Comparison of ENCODE assay signal across 12 cellular contexts in the genomic region with DNA sequence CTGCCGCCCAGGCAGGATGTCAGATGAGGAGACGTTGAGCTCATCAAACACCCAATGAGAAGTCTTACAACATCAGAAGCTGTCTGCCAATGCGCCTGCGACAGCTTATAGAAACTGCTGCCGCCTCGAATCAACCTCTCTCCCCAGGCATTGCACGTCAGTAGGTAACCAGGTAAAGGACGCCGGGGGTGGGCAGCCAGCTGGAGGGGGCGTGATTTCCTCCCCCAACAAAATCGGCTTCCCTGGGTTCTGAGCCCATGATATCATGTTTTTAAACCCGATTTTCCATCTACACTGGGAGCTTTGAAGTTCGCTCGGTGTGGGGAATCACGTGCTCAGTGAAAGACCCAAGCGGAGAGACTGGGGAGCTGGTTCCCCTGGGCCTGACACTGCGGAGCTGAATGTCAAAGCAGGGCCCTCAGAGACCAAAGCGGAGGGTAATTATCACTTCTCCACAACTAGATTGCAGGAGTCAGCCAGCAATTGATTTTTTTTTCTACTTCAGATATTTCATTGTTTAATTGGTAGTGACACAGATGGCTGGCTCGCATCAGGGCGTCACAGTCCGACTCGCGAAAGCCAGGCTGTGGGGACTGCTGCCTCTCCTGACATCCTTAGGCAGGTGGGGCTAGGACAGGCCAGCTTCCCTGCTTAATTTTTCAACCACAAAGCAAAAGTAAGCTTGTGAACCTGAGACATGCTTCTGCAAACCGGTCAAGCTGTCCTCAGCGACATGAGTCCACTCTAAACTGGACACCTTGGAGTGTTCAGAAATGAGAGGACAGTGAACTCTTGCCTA. TPM values are rescaled to one million over a fixed set of nuclear protein-coding genes. Genes with fewer than 3 reads are reported as not detected.
DNase-seq lines count a peak whose midpoint lies in the region; ATAC-seq and TF ChIP-seq lines count a peak whose summit lies in the region.
"Had no signal": no experiment of that assay in that cellular context is flagged by ENCODE, and none has a peak within 500 bp of the region (broad histone marks: within the 10 kb centered on the region; RNA-seq: fewer than 3 reads in every experiment).

No MANE protein-coding gene starts in this region.

- no peak overlapping the region for H3K4me3 ChIP-seq in GM23338

- no peak overlapping the region for H3K27ac ChIP-seq in GM23338 (ENCODE audit: low read depth)

- peaks cover 50% of the 10 kb centered on the region for H3K79me2 ChIP-seq in GM23338 (replicated peaks; ENCODE audit: insufficient read depth)

- H3K4me1 Mint-ChIP-seq in GM23338: peaks cover 51% of the 10 kb centered on the region
- peaks cover 6 to 24% (median 19%) of the 10 kb centered on the region in 4 donors for H3K4me1 Mint-ChIP-seq in naive thymus-derived CD8-positive, alpha-beta T cell

- H3K27me3 ChIP-seq in GM23338 (ENCODE audit: insufficient read depth): no peaks in the 10 kb centered on the region

- H3K27me3 Mint-ChIP-seq in GM23338 (ENCODE audit: insufficient read depth, low read depth, poor library complexity): peaks cover 11% of the 10 kb centered on the region
- peaks cover 0 to 20% (median 4%) of the 10 kb centered on the region in 5 donors for H3K27me3 Mint-ChIP-seq in naive thymus-derived CD8-positive, alpha-beta T cell

- H4K20me1 ChIP-seq in GM23338 (replicated peaks; ENCODE audit: insufficient read depth): peaks cover 34% of the 10 kb centered on the region

- ATAC-seq in GM23338 (peak; percentile 12), GM21825 (IDR thresholded peaks at IDR 0.05; ENCODE audit: unreplicated experiment) (no peak)
- peak; percentile 94 to 96 for ATAC-seq in naive thymus-derived CD8-positive, alpha-beta T cell

- H3K4me2 ChIP-seq in GM23338: peak overlapping the region; percentile 57

- H3K4me3 Mint-ChIP-seq in GM23338: peak overlapping the region; percentile 58; the same call in 2 of the 3 replicates
- H3K4me3 Mint-ChIP-seq in naive thymus-derived CD8-positive, alpha-beta T cell: peak overlapping the region; percentile 65 to 86 (median 78)

- H3K4me1 ChIP-seq in GM23338 (ENCODE audit: insufficient read depth): peaks cover 27% of the 10 kb centered on the region

- no peak for TF ChIP-seq CTCF in GM23338 (conservative IDR thresholded peaks at IDR 0.05; ENCODE audit: low read depth in 2 of 2)

- H3K27ac Mint-ChIP-seq in GM23338: no peak overlapping the region
- peak overlapping the region; percentile 19 to 95 (median 85) for H3K27ac Mint-ChIP-seq in naive thymus-derived CD8-positive, alpha-beta T cell

- no peaks in the 10 kb centered on the region for H3K9me2 ChIP-seq in GM23338 (ENCODE audit: insufficient read depth)

- H3K36me3 ChIP-seq in GM23338 (ENCODE audit: insufficient read depth): no peaks in the 10 kb centered on the region

- DNase-seq in GM23338 (ENCODE audit: low spot score) (no peak), NCI-H2171 treated with DMSO at 0.1 percent for 48 hours (lab: John Stamatoyannopoulos, UW) (peak; percentile 96), LoVo (ENCODE audit: low spot score) (no peak), germinal center (ENCODE audit: low spot score) (no peak), NOMO-1 treated with DMSO at 0.1 percent for 48 hours (lab: John Stamatoyannopoulos, UW; ENCODE audit: unreplicated experiment) (no peak)
- peak; percentile 46 for DNase-seq in activated naive CD4-positive, alpha-beta T cell treated with anti-CD3 and anti-CD28 coated beads, Interleukin-2, amount 50 U/mL, for 16 hours
- peak in 9 of 10 donors; percentile 38 to 78 (median 62) for DNase-seq in naive thymus-derived CD8-positive, alpha-beta T cell
- DNase-seq: right cardiac atrium had no signal

- POLR2A ChIA-PET in naive thymus-derived CD8-positive, alpha-beta T cell (lab: Charles Lee): interaction anchor here (0.5 to 2.1 kb wide), 11 partner anchors 10 to 490 kb away, joined by 3 to 8 read pairs (median 4); no protein-coding TSS in a partner anchor

- H3K36me3 Mint-ChIP-seq in GM23338 (ENCODE audit: low read depth): peaks cover 11% of the 10 kb centered on the region
- H3K36me3 Mint-ChIP-seq in naive thymus-derived CD8-positive, alpha-beta T cell: no peaks in the 10 kb centered on the region

- no peak overlapping the region for H2AFZ ChIP-seq in GM23338

- 0 out of 2 replicates have a peak, but pooled peaks cover 6% of the 10 kb centered on the region for H3F3A ChIP-seq in GM23338 (replicated peaks; ENCODE audit: low read depth)

- H3K9me3 Mint-ChIP-seq in GM23338: no peaks in the 10 kb centered on the region
- H3K9me3 Mint-ChIP-seq in naive thymus-derived CD8-positive, alpha-beta T cell: no peaks in the 10 kb centered on the region

TF ChIP-seq in GM23338, 12 proteins besides CTCF, POLR2A, EP300 and RAD21 (continues in another document):
- no peak for TF ChIP-seq NANOG (IDR thresholded peaks at IDR 0.05; ENCODE audit: borderline replicate concordance)
- TF ChIP-seq, protein P1, sequence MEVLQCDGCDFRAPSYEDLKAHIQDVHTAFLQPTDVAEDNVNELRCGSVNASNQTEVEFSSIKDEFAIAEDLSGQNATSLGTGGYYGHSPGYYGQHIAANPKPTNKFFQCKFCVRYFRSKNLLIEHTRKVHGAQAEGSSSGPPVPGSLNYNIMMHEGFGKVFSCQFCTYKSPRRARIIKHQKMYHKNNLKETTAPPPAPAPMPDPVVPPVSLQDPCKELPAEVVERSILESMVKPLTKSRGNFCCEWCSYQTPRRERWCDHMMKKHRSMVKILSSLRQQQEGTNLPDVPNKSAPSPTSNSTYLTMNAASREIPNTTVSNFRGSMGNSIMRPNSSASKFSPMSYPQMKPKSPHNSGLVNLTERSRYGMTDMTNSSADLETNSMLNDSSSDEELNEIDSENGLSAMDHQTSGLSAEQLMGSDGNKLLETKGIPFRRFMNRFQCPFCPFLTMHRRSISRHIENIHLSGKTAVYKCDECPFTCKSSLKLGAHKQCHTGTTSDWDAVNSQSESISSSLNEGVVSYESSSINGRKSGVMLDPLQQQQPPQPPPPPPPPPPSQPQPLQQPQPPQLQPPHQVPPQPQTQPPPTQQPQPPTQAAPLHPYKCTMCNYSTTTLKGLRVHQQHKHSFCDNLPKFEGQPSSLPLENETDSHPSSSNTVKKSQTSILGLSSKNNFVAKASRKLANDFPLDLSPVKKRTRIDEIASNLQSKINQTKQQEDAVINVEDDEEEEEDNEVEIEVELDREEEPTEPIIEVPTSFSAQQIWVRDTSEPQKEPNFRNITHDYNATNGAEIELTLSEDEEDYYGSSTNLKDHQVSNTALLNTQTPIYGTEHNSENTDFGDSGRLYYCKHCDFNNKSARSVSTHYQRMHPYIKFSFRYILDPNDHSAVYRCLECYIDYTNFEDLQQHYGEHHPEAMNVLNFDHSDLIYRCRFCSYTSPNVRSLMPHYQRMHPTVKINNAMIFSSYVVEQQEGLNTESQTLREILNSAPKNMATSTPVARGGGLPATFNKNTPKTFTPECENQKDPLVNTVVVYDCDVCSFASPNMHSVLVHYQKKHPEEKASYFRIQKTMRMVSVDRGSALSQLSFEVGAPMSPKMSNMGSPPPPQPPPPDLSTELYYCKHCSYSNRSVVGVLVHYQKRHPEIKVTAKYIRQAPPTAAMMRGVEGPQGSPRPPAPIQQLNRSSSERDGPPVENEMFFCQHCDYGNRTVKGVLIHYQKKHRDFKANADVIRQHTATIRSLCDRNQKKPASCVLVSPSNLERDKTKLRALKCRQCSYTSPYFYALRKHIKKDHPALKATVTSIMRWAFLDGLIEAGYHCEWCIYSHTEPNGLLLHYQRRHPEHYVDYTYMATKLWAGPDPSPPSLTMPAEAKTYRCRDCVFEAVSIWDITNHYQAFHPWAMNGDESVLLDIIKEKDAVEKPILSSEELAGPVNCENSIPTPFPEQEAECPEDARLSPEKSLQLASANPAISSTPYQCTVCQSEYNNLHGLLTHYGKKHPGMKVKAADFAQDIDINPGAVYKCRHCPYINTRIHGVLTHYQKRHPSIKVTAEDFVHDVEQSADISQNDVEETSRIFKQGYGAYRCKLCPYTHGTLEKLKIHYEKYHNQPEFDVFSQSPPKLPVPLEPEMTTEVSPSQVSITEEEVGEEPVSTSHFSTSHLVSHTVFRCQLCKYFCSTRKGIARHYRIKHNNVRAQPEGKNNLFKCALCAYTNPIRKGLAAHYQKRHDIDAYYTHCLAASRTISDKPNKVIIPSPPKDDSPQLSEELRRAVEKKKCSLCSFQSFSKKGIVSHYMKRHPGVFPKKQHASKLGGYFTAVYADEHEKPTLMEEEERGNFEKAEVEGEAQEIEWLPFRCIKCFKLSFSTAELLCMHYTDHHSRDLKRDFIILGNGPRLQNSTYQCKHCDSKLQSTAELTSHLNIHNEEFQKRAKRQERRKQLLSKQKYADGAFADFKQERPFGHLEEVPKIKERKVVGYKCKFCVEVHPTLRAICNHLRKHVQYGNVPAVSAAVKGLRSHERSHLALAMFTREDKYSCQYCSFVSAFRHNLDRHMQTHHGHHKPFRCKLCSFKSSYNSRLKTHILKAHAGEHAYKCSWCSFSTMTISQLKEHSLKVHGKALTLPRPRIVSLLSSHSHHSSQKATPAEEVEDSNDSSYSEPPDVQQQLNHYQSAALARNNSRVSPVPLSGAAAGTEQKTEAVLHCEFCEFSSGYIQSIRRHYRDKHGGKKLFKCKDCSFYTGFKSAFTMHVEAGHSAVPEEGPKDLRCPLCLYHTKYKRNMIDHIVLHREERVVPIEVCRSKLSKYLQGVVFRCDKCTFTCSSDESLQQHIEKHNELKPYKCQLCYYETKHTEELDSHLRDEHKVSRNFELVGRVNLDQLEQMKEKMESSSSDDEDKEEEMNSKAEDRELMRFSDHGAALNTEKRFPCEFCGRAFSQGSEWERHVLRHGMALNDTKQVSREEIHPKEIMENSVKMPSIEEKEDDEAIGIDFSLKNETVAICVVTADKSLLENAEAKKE (CRISPR knock-in tag; IDR thresholded peaks at IDR 0.05): no peak
- no peak for TF ChIP-seq JUNB (IDR thresholded peaks at IDR 0.05; ENCODE audit: unreplicated experiment)
- no peak for TF ChIP-seq ZNF114 (CRISPR knock-in tag; IDR thresholded peaks at IDR 0.05)
- no peak for TF ChIP-seq STAT1 (IDR thresholded peaks at IDR 0.05; ENCODE audit: unreplicated experiment)
- no peak for TF ChIP-seq CREB1 (CRISPR knock-in tag; IDR thresholded peaks at IDR 0.05; ENCODE audit: low read depth)
- no peak for TF ChIP-seq EZH2phosphoT487 (IDR thresholded peaks at IDR 0.05; ENCODE audit: unreplicated experiment)

RNA-seq across cellular contexts. Expression of gene FAM83F, which starts 15.4 kb away (rescaled TPM):
- total RNA-seq in GM23338 (2014; rRNA removed; shearing (Covaris generic)): 13.5 and 15.9 TPM in 2 replicates
- polyA plus RNA-seq in GM23338 (2016; fragmentation: Nextera tagmentation; extraction: Ambion mirVana): 3.5 and 3.7 TPM in 2 replicates
- 1 to 10 TPM in 1 of 2 experiments, under 1 TPM in 1; 0.41 to 1.2 TPM for total RNA-seq in naive thymus-derived CD8-positive, alpha-beta T cell
- polyA plus RNA-seq in naive thymus-derived CD8-positive, alpha-beta T cell: under 1 TPM in 2 of 3 donors, not detected in 1; 0.01 to 0.02 TPM
- total RNA-seq: SK-MEL-5 had no signal

RNA-seq across cellular contexts. Expression of gene TMA7B, which starts 50.0 kb away (rescaled TPM):
- not detected in 2 replicates for total RNA-seq in GM23338 (2014; rRNA removed; shearing (Covaris generic))
- polyA plus RNA-seq in GM23338 (2016; fragmentation: Nextera tagmentation; extraction: Ambion mirVana): not detected in 2 replicates
- total RNA-seq in naive thymus-derived CD8-positive, alpha-beta T cell: 10 to 100 TPM; 11.8 to 14.2 TPM
- 1 to 10 TPM; 1.5 to 3.5 (median 2.8) TPM for polyA plus RNA-seq in naive thymus-derived CD8-positive, alpha-beta T cell
- total RNA-seq: Daoy, left lobe of liver had no signal

Comparison
In these comparisons a context has a peak if more than half of its experiments do, and no peak if none do; other contexts are left out.
1. DNase-seq: peak in NCI-H2171 treated with DMSO at 0.1 percent for 48 hours (single experiment), activated naive CD4-positive, alpha-beta T cell treated with anti-CD3 and anti-CD28 coated beads, Interleukin-2, amount 50 U/mL, for 16 hours (single experiment) and naive thymus-derived CD8-positive, alpha-beta T cell (9 of 10); none in GM23338 (single experiment), LoVo (single experiment), germinal center (single experiment) and NOMO-1 treated with DMSO at 0.1 percent for 48 hours (single experiment).
2. RNA of gene TMA7B, which starts 50.0 kb away (total RNA-seq): 11.8 to 14.2 TPM in naive thymus-derived CD8-positive, alpha-beta T cell; not detected in GM23338; every median in the first group is over 10 times any median in the second.